ENCODE assay signal across 17 cellular contexts in genomic region chr11:104731890-104732289, GRCh38.
DNase-seq lines count a peak whose midpoint lies in the region; ATAC-seq and TF ChIP-seq lines count a peak whose summit lies in the region.
"Had no signal": no experiment of that assay in that cellular context is flagged by ENCODE, and none has a peak within 500 bp of the region (broad histone marks: within the 10 kb centered on the region; RNA-seq: fewer than 3 reads in every experiment).

No MANE protein-coding gene starts in this region.

- H3K4me3 Mint-ChIP-seq in CD4-positive, CD25-positive, alpha-beta regulatory T cell = no peak overlapping the region
- no peak overlapping the region for H3K4me3 Mint-ChIP-seq in effector memory CD8-positive, alpha-beta T cell
- H3K4me3 Mint-ChIP-seq: IgD-negative memory B cell had no signal

- no peak for TF ChIP-seq CTCF in PC-9 (conservative IDR thresholded peaks at IDR 0.05)
- no peak for TF ChIP-seq CTCF in gastroesophageal sphincter (IDR thresholded peaks at IDR 0.05)

- peak; percentile 40 to 62 for ATAC-seq in CD4-positive, CD25-positive, alpha-beta regulatory T cell (ENCODE audit: low read depth in 2 of 2)
- ATAC-seq in effector memory CD8-positive, alpha-beta T cell (replicated peaks) = peak; percentile 27
- no peak for ATAC-seq in gastroesophageal sphincter
- ATAC-seq: GM12878, HCT116 had no signal

- H3K9me3 ChIP-seq in CD4-positive, CD25-positive, alpha-beta regulatory T cell (ENCODE audit: control insufficient read depth in 2 of 2, low read length in 2 of 2) = no peaks in the 10 kb centered on the region
- H3K9me3 ChIP-seq in PC-9 (ENCODE audit: insufficient read depth, low read depth) (no peaks in the 10 kb centered on the region), gastroesophageal sphincter (no peaks in the 10 kb centered on the region)
- H3K9me3 ChIP-seq: BLaER1, SK-N-SH had no signal

- H3K27me3 ChIP-seq in CD4-positive, CD25-positive, alpha-beta regulatory T cell (ENCODE audit: control insufficient read depth, insufficient read depth, low read length) = no peaks in the 10 kb centered on the region
- no peaks in the 10 kb centered on the region for H3K27me3 ChIP-seq in PC-9 (ENCODE audit: insufficient read depth, low read depth)
- H3K27me3 ChIP-seq in gastroesophageal sphincter = no peaks in the 10 kb centered on the region
- H3K27me3 ChIP-seq: BLaER1 had no signal

- H3K36me3 Mint-ChIP-seq in CD4-positive, CD25-positive, alpha-beta regulatory T cell = no peaks in the 10 kb centered on the region
- no peaks in the 10 kb centered on the region for H3K36me3 Mint-ChIP-seq in effector memory CD8-positive, alpha-beta T cell (ENCODE audit: insufficient read depth)

- H3K4me1 ChIP-seq in CD4-positive, CD25-positive, alpha-beta regulatory T cell (ENCODE audit: control insufficient read depth, insufficient read depth, low read length, poor library complexity, severe bottlenecking) = peaks cover 6% of the 10 kb centered on the region
- H3K4me1 ChIP-seq in PC-9 (replicated peaks; ENCODE audit: insufficient read depth) (no peaks in the 10 kb centered on the region), gastroesophageal sphincter (no peaks in the 10 kb centered on the region)
- H3K4me1 ChIP-seq: BLaER1 had no signal

- peak overlapping the region in 2 of 3 donors; percentile 43 to 85 for H3K27ac Mint-ChIP-seq in CD4-positive, CD25-positive, alpha-beta regulatory T cell
- H3K27ac Mint-ChIP-seq in effector memory CD8-positive, alpha-beta T cell = no peak overlapping the region
- H3K27ac Mint-ChIP-seq: IgD-negative memory B cell had no signal

- POLR2A ChIA-PET in PC-9 (lab: Charles Lee; ENCODE audit: unreplicated experiment) = no interaction called here

- BruUV-seq in PC-9 (replicated peaks; lab: Mats Ljungman, UMichigan) = no TSS peak

- H3K9me3 Mint-ChIP-seq in CD4-positive, CD25-positive, alpha-beta regulatory T cell = peaks cover 0 to 4% (median 1%) of the 10 kb centered on the region in 7 donors
- no peaks in the 10 kb centered on the region for H3K9me3 Mint-ChIP-seq in effector memory CD8-positive, alpha-beta T cell
- H3K9me3 Mint-ChIP-seq: IgD-negative memory B cell had no signal

- H3K27ac ChIP-seq in CD4-positive, CD25-positive, alpha-beta regulatory T cell (ENCODE audit: insufficient read depth, low read length, poor library complexity, severe bottlenecking) = no peak overlapping the region
- H3K27ac ChIP-seq in PC-9 (no peak overlapping the region), gastroesophageal sphincter (no peak overlapping the region)
- H3K27ac ChIP-seq: 22Rv1, BLaER1 had no signal

- H3K4me2 ChIP-seq in PC-9 = no peak overlapping the region
- H3K4me2 ChIP-seq: BLaER1, SK-N-SH had no signal

- H3K36me3 ChIP-seq in CD4-positive, CD25-positive, alpha-beta regulatory T cell (ENCODE audit: control insufficient read depth, insufficient read depth, low read length) = no peaks in the 10 kb centered on the region
- H3K36me3 ChIP-seq in PC-9 (ENCODE audit: low read depth) (no peaks in the 10 kb centered on the region), gastroesophageal sphincter (no peaks in the 10 kb centered on the region)
- H3K36me3 ChIP-seq: BLaER1 had no signal

- H3K9me2 ChIP-seq in PC-9 (ENCODE audit: insufficient read depth) = no peaks in the 10 kb centered on the region; the same call in 1 of the 2 replicates
- H3K9me2 ChIP-seq: SK-N-SH had no signal

- peaks cover 13 to 26% (median 21%) of the 10 kb centered on the region in 4 donors for H3K4me1 Mint-ChIP-seq in CD4-positive, CD25-positive, alpha-beta regulatory T cell
- H3K4me1 Mint-ChIP-seq in effector memory CD8-positive, alpha-beta T cell (ENCODE audit: low read depth in 2 of 2) = peaks cover 5 to 15% of the 10 kb centered on the region in 2 donors

- 75 to 100% methylated on average over 1 of the region's 1 CpG for WGBS in gastroesophageal sphincter (ENCODE audit: low coverage in 1 of 2), 2 donors

- no peak for TF ChIP-seq POLR2A in gastroesophageal sphincter (IDR thresholded peaks at IDR 0.05)

- intact Hi-C loops in PC-9 (cut with micrococcal nuclease; ENCODE audit: unreplicated experiment) = no loop called here

- TF ChIP-seq EP300 in gastroesophageal sphincter (IDR thresholded peaks at IDR 0.05) = no peak

- DNase-seq in DMS53 treated with DMSO at 0.1 percent for 48 hours (lab: John Stamatoyannopoulos, UW; ENCODE audit: unreplicated experiment) = peak; percentile 10
- no peak for DNase-seq in DMS53 (lab: John Stamatoyannopoulos, UW)
- DNase-seq in CD4-positive, CD25-positive, alpha-beta regulatory T cell = peak in 1 of 3 donors; percentile 55
- no peak for DNase-seq in PC-9
- DNase-seq in effector memory CD8-positive, alpha-beta T cell = no peak
- no peak for DNase-seq in NCI-H526 treated with DMSO at 0.1 percent for 48 hours (lab: John Stamatoyannopoulos, UW)
- no peak for DNase-seq in mucosa of gallbladder (ENCODE audit: low spot score)
- DNase-seq: DMS 273 treated with DMSO at 0.1 percent for 48 hours, NCI-H1417 treated with DMSO at 0.1 percent for 48 hours, NCI-H2081, SK-N-SH had no signal

- H3F3A ChIP-seq in PC-9 (ENCODE audit: insufficient read depth, low read depth) = no peaks in the 10 kb centered on the region

- CTCF ChIA-PET in PC-9 (lab: Charles Lee) = no interaction called here

- no peaks in the 10 kb centered on the region for H3K79me2 ChIP-seq in PC-9 (ENCODE audit: low read depth)

- H4K20me1 ChIP-seq in PC-9 (ENCODE audit: insufficient read depth) = no peaks in the 10 kb centered on the region
- H4K20me1 ChIP-seq: BLaER1 had no signal

- H3K4me3 ChIP-seq in CD4-positive, CD25-positive, alpha-beta regulatory T cell (ENCODE audit: low read depth, low read length) = no peak overlapping the region
- H3K4me3 ChIP-seq in PC-9 = no peak overlapping the region
- H3K4me3 ChIP-seq in gastroesophageal sphincter = no peak overlapping the region
- H3K4me3 ChIP-seq: BLaER1, GM12878 had no signal

- no peaks in the 10 kb centered on the region for H3K27me3 Mint-ChIP-seq in CD4-positive, CD25-positive, alpha-beta regulatory T cell
- no peaks in the 10 kb centered on the region for H3K27me3 Mint-ChIP-seq in effector memory CD8-positive, alpha-beta T cell
- H3K27me3 Mint-ChIP-seq: IgD-negative memory B cell had no signal

- 0 out of 2 replicates have a peak overlapping the region, but pooled peaks have one; percentile 9 for H2AFZ ChIP-seq in PC-9

Comparison
In these comparisons a context has a peak if more than half of its experiments do, and no peak if none do; other contexts are left out.
1. H3K27ac Mint-ChIP-seq: peak in CD4-positive, CD25-positive, alpha-beta regulatory T cell (2 of 3); none in effector memory CD8-positive, alpha-beta T cell (0 of 2).